29 cellular contexts compared by ENCODE assay signal in the genomic region with DNA sequence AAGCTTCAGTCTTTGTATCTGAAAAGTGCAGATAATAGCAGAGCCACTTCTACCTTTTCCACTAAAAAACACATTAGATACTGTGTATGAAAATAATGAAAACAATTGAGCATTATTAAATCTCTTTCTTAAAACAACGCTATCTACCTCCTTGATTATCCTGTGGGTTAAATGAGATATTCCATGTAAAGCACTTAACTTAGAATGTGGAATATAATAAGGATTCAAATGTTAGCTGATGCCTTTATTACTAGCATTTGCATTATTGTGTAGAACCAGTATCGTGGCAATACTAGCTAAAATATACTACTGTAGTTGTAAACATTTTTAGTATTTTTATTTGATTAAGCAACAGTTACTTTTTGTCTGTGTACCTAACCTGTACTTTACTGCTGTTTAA.
"Had no signal": no experiment of that assay in that cellular context is flagged by ENCODE, and none has a peak within 500 bp of the region (broad histone marks: within the 10 kb centered on the region; RNA-seq: fewer than 3 reads in every experiment).

No MANE protein-coding gene starts in this region.

- H3K36me3 Mint-ChIP-seq: natural killer cell had no signal

- H3K36me3 ChIP-seq: ovary, transverse colon, uterus had no signal

- H3K9me3 ChIP-seq: esophagus muscularis mucosa, heart right ventricle, lower lobe of right lung, ovary, psoas muscle, suprapubic skin, transverse colon, upper lobe of right lung, uterus had no signal

- H3K27me3 ChIP-seq: esophagus muscularis mucosa, foreskin keratinocyte, heart right ventricle, ovary, suprapubic skin, transverse colon, upper lobe of right lung, uterus had no signal

- H3K4me3 ChIP-seq: coronary artery, esophagus muscularis mucosa, heart right ventricle, lower lobe of right lung, ovary, psoas muscle, skin epidermis, suprapubic skin, transverse colon, upper lobe of right lung, uterus had no signal

- H3K9me3 Mint-ChIP-seq: natural killer cell; stimulated activated naive CD8-positive, alpha-beta T cell treated with anti-CD3 and anti-CD28 coated beads, Interleukin-15, amount 100 ng/mL, for 72 hours had no signal

- DNase-seq: dermis blood vessel endothelial cell; effector memory CD4-positive, alpha-beta T cell; foreskin keratinocyte; glutamatergic neuron; heart right ventricle; hippocampal formation; islet precursor cell; kidney glomerular epithelial cell; left colon; left ventricle myocardium superior; lower lobe of right lung; natural killer cell; occipital lobe; ovary; posterior cingulate gyrus; psoas muscle; right cardiac atrium; stimulated activated CD4-positive, alpha-beta T cell treated with anti-CD3 and anti-CD28 coated beads, Interleukin-15, amount 100 ng/mL, for 24 hours; stimulated activated CD4-positive, alpha-beta T cell treated with anti-CD3 and anti-CD28 coated beads, Interleukin-2, amount 100 ng/mL, for 48 hours; stimulated activated naive CD4-positive, alpha-beta T cell; stimulated activated naive CD8-positive, alpha-beta T cell treated with anti-CD3 and anti-CD28 coated beads, Interleukin-15, amount 100 ng/mL, for 72 hours; transverse colon; upper lobe of right lung; uterus had no signal

- H3K4me3 Mint-ChIP-seq: natural killer cell; stimulated activated naive CD8-positive, alpha-beta T cell treated with anti-CD3 and anti-CD28 coated beads, Interleukin-15, amount 100 ng/mL, for 72 hours had no signal

- H3K4me1 ChIP-seq: foreskin keratinocyte had no signal

- FAIRE-seq: endothelial cell of umbilical vein had no signal

- H3K27me3 Mint-ChIP-seq: stimulated activated naive CD8-positive, alpha-beta T cell treated with anti-CD3 and anti-CD28 coated beads, Interleukin-15, amount 100 ng/mL, for 72 hours had no signal

- ATAC-seq: foreskin keratinocyte; heart right ventricle; left colon; left ventricle myocardium superior; lower lobe of right lung; natural killer cell; psoas muscle; right cardiac atrium; stimulated activated naive CD8-positive, alpha-beta T cell treated with anti-CD3 and anti-CD28 coated beads, Interleukin-15, amount 100 ng/mL, for 72 hours; upper lobe of right lung had no signal
